ENCODE assay signal across 2 cellular contexts in the genomic region with DNA sequence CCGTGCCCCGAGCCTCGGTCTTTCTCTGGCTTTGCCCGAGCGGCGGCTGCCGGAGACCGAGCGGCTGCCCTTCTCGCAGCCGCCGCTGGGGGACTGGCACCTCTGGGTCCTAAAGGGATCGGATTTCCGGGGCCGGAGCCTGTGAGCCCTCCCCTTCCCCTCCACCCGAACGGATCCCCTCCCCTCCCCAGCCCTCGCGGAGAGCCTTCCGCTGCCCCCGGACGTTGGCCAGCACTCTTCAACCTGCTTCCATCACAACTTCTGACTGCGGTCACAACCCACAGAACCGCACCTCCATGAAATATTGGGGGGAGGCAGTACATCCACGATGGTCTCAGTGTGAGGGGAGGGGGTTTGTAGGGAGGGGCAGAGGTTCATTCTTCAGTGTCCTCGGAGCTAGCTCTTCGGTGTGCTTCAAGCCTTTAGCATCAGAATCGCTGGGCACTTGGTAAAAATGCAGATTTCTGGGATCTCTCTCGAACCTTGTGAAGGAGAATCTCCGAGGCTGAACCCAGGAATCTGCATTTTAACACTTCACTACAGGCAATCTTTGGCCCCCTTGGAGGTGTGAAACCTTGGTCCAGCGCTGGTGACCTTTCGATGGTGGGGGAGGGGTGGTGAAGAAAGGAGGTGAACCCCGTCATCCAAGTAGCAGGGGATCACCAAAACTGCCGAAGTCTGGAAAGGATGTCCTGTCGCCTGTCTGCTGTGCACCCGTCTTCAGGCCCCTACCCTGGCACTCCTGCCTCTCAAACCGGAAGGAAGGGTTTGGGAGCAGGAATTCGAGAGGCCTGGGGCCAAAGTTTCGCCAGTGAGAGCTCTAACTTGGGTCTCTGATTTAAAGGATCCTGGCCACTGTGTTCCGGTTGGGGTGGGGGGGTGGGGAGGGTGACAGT.
A peak's percentile ranks its signal among the peaks of the same experiment; 100 is the strongest.
TF ChIP-seq lines count a peak whose summit lies in the region.

No MANE protein-coding gene starts in this region.

TF ChIP-seq in IMR-90, 13 proteins besides CTCF, POLR2A, EP300 and RAD21:
- TF ChIP-seq RFX5 (IDR thresholded peaks at IDR 0.05; ENCODE audit: low read depth, low read length) = no peak
- peak; percentile 90 for TF ChIP-seq MAZ (IDR thresholded peaks at IDR 0.05; ENCODE audit: borderline replicate concordance, low read depth, low read length)
- TF ChIP-seq RCOR1 (IDR thresholded peaks at IDR 0.05; ENCODE audit: insufficient replicate concordance, low read length) = peak; percentile 10
- no peak; the same call in 1 of the 2 replicates for TF ChIP-seq SMC3 (IDR thresholded peaks at IDR 0.05; ENCODE audit: low read depth, low read length)
TF ChIP-seq in IMR-90: peak in this region for 2.

TF ChIP-seq in PFSK-1, 5 proteins besides CTCF, POLR2A, EP300 and RAD21:
- TF ChIP-seq, protein P1, sequence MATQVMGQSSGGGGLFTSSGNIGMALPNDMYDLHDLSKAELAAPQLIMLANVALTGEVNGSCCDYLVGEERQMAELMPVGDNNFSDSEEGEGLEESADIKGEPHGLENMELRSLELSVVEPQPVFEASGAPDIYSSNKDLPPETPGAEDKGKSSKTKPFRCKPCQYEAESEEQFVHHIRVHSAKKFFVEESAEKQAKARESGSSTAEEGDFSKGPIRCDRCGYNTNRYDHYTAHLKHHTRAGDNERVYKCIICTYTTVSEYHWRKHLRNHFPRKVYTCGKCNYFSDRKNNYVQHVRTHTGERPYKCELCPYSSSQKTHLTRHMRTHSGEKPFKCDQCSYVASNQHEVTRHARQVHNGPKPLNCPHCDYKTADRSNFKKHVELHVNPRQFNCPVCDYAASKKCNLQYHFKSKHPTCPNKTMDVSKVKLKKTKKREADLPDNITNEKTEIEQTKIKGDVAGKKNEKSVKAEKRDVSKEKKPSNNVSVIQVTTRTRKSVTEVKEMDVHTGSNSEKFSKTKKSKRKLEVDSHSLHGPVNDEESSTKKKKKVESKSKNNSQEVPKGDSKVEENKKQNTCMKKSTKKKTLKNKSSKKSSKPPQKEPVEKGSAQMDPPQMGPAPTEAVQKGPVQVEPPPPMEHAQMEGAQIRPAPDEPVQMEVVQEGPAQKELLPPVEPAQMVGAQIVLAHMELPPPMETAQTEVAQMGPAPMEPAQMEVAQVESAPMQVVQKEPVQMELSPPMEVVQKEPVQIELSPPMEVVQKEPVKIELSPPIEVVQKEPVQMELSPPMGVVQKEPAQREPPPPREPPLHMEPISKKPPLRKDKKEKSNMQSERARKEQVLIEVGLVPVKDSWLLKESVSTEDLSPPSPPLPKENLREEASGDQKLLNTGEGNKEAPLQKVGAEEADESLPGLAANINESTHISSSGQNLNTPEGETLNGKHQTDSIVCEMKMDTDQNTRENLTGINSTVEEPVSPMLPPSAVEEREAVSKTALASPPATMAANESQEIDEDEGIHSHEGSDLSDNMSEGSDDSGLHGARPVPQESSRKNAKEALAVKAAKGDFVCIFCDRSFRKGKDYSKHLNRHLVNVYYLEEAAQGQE (IDR thresholded peaks at IDR 0.05; ENCODE audit: insufficient read depth in 1 of 2, low read depth in 2 of 2, low read length in 2 of 2) = no peak; a peak in 1 of 4 replicates
- TF ChIP-seq POLR2AphosphoS5 (IDR thresholded peaks at IDR 0.05; ENCODE audit: low read depth, low read length) (peak; percentile 83), TAF1 (IDR thresholded peaks at IDR 0.05; ENCODE audit: borderline replicate concordance, insufficient read depth, low read length) (peak; percentile 91), FOXP2 (optimal IDR thresholded peaks at IDR 0.05; ENCODE audit: borderline replicate concordance, extremely low read depth, extremely low read length, insufficient read depth) (peak; percentile 15), SIN3A (IDR thresholded peaks at IDR 0.05; ENCODE audit: borderline replicate concordance, insufficient read depth, low read length) (peak; percentile 55; the same call in 1 of the 2 replicates)
